In the genomic region with DNA sequence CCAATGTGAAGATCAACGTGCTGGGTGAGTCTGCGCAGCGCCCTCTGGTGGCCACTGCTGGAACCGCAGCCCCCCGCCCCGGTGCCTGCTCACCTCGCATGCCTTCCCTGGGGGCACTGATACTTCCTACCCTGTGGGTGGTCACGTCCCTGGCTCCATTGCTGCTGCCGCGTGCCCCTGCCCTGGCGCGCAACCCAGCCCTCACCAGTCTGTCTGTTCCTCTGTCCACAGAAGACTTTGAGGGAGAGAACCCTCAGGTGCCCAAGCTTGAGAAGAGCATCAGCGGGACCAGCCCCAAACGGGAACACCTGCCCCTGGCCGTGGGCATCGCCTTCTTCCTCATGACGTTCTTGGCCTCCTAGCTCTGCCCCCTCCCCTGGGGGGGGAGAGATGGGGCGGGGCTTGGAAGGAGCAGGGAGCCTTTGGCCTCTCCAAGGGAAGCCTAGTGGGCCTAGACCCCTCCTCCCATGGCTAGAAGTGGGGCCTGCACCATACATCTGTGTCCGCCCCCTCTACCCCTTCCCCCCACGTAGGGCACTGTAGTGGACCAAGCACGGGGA, we compare ENCODE assay signal across 1 cellular context.
TF ChIP-seq lines count a peak whose summit lies in the region.

No MANE protein-coding gene starts in this region.

TF ChIP-seq in HEK293, 187 proteins besides CTCF, POLR2A, EP300 and RAD21 (continued from another document):
- TF ChIP-seq, protein P1, sequence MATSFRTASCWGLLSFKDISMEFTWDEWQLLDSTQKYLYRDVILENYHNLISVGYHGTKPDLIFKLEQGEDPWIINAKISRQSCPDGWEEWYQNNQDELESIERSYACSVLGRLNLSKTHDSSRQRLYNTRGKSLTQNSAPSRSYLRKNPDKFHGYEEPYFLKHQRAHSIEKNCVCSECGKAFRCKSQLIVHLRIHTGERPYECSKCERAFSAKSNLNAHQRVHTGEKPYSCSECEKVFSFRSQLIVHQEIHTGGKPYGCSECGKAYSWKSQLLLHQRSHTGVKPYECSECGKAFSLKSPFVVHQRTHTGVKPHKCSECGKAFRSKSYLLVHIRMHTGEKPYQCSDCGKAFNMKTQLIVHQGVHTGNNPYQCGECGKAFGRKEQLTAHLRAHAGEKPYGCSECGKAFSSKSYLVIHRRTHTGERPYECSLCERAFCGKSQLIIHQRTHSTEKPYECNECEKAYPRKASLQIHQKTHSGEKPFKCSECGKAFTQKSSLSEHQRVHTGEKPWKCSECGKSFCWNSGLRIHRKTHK (tag by site-specific recombination; IDR thresholded peaks at IDR 0.05), result no peak
- TF ChIP-seq, protein P2, sequence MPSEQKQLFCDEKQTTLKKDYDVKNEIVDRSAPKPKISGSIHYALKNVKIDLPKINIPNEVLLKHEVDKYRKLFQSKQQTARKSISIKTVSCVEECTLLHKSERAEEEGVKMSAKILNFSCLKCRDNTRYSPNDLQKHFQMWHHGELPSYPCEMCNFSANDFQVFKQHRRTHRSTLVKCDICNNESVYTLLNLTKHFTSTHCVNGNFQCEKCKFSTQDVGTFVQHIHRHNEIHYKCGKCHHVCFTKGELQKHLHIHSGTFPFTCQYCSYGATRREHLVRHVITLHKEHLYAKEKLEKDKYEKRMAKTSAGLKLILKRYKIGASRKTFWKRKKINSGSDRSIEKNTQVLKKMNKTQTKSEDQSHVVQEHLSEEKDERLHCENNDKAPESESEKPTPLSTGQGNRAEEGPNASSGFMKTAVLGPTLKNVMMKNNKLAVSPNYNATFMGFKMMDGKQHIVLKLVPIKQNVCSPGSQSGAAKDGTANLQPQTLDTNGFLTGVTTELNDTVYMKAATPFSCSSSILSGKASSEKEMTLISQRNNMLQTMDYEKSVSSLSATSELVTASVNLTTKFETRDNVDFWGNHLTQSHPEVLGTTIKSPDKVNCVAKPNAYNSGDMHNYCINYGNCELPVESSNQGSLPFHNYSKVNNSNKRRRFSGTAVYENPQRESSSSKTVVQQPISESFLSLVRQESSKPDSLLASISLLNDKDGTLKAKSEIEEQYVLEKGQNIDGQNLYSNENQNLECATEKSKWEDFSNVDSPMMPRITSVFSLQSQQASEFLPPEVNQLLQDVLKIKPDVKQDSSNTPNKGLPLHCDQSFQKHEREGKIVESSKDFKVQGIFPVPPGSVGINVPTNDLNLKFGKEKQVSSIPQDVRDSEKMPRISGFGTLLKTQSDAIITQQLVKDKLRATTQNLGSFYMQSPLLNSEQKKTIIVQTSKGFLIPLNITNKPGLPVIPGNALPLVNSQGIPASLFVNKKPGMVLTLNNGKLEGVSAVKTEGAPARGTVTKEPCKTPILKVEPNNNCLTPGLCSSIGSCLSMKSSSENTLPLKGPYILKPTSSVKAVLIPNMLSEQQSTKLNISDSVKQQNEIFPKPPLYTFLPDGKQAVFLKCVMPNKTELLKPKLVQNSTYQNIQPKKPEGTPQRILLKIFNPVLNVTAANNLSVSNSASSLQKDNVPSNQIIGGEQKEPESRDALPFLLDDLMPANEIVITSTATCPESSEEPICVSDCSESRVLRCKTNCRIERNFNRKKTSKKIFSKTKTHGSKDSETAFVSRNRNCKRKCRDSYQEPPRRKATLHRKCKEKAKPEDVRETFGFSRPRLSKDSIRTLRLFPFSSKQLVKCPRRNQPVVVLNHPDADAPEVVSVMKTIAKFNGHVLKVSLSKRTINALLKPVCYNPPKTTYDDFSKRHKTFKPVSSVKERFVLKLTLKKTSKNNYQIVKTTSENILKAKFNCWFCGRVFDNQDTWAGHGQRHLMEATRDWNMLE (tag by site-specific recombination; conservative IDR thresholded peaks at IDR 0.05; ENCODE audit: low read depth), result no peak
- no peak for TF ChIP-seq REPIN1 (tag by site-specific recombination; IDR thresholded peaks at IDR 0.05; ENCODE audit: low read depth)
- no peak for TF ChIP-seq ZNF121 (tag by site-specific recombination; IDR thresholded peaks at IDR 0.05)
- no peak for TF ChIP-seq ZNF664 (tag by site-specific recombination; IDR thresholded peaks at IDR 0.05)
- TF ChIP-seq KLF10 (tag by site-specific recombination; IDR thresholded peaks at IDR 0.05), result no peak
TF ChIP-seq in HEK293: peak in this region for 12.
